In the genomic region with DNA sequence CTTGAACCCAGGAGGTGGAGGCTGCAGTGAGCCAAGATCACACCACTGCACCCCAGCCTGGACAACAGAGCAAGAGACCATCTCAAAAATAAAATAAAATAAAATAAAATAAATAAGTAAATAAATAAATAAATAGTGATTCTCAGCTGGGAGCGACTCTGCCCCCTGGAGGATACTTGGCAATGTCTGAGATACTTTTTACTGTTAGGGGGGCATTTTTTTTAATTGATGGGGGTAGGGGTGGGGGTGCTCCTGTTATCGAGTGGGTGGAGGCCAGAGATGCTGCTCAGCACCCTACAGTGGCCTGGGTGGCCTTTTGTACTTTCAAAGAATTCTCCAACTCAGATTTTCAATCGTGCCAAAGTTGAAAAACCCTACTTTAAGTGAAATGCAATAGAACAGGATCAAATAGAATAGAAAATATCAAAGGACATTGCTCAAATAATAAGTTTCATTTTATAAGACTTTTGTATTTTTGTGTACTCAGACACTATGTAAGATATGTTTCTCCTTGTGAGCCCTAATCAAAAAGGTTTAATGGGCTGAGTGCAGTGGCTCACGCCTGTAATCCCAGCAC, we compare ENCODE assay signal across 15 cellular contexts. TPM values are rescaled to one million over a fixed set of nuclear protein-coding genes. Genes with fewer than 3 reads are reported as not detected.
DNase-seq lines count a peak whose midpoint lies in the region; ATAC-seq and TF ChIP-seq lines count a peak whose summit lies in the region.
"Had no signal": no experiment of that assay in that cellular context is flagged by ENCODE, and none has a peak within 500 bp of the region (broad histone marks: within the 10 kb centered on the region; RNA-seq: fewer than 3 reads in every experiment).

No MANE protein-coding gene starts in this region.

- DNase-seq in heart left ventricle (no peak), left cardiac atrium (no peak), erythroblast (lab: John Stamatoyannopoulos, UW) (peak; percentile 24 to 36), upper lobe of right lung (no peak), NCI-H1694 (lab: John Stamatoyannopoulos, UW) (no peak), foreskin melanocyte (no peak), NCI-H1417 treated with DMSO at 0.1 percent for 48 hours (lab: John Stamatoyannopoulos, UW) (no peak)
- DNase-seq: activated CD4-positive, alpha-beta T cell treated with anti-CD3 and anti-CD28 coated beads, Interleukin-2, amount 10 ng/mL, durations not matched to agents 24 days and 14 days; GOT3; NCI-H1436 treated with DMSO at 0.1 percent for 48 hours; RPMI8226; stimulated activated naive CD8-positive, alpha-beta T cell treated with anti-CD3 and anti-CD28 coated beads, Interleukin-15, Interleukin-2, amounts not matched to agents 100 U/mL and 50 U/mL, for 24 hours had no signal

- no peak for ATAC-seq in heart left ventricle
- ATAC-seq in left cardiac atrium, result no peak
- no peak for ATAC-seq in upper lobe of right lung
- ATAC-seq: activated naive CD4-positive, alpha-beta T cell treated with anti-CD3 and anti-CD28 coated beads, Interleukin-2, amount 50 U/mL, for 72 hours; stimulated activated naive CD8-positive, alpha-beta T cell treated with anti-CD3 and anti-CD28 coated beads, Interleukin-15, Interleukin-2, amounts not matched to agents 100 U/mL and 50 U/mL, for 24 hours had no signal

- H3K4me1 ChIP-seq in heart left ventricle (no peaks in the 10 kb centered on the region), OCI-LY3 (ENCODE audit: low read length) (peaks cover 3% of the 10 kb centered on the region), upper lobe of right lung (no peaks in the 10 kb centered on the region)

- no peak overlapping the region for H3K9ac ChIP-seq in OCI-LY3 (ENCODE audit: low read length)

- TF ChIP-seq POLR2A in heart left ventricle (IDR thresholded peaks at IDR 0.05), result no peak
- TF ChIP-seq POLR2A in erythroblast (IDR thresholded peaks at IDR 0.05; ENCODE audit: low read length), result no peak

- H3K79me2 ChIP-seq in OCI-LY3 (ENCODE audit: low read length), result no peaks in the 10 kb centered on the region

- H3K36me3 ChIP-seq in heart left ventricle (no peaks in the 10 kb centered on the region), OCI-LY3 (replicated peaks; ENCODE audit: low read depth, low read length) (no peaks in the 10 kb centered on the region), upper lobe of right lung (no peaks in the 10 kb centered on the region)

- WGBS in heart left ventricle, 4 donors, result 58 to 69% (median 64%) methylated on average over 4 of the region's 4 CpGs

- no peak overlapping the region for H3K4me2 ChIP-seq in OCI-LY3 (ENCODE audit: low read length)

- H3K27me3 ChIP-seq in heart left ventricle, result no peaks in the 10 kb centered on the region
- no peaks in the 10 kb centered on the region for H3K27me3 ChIP-seq in OCI-LY3 (ENCODE audit: low read depth, low read length)
- no peaks in the 10 kb centered on the region for H3K27me3 ChIP-seq in upper lobe of right lung

- H3K27ac ChIP-seq in heart left ventricle, result no peak overlapping the region
- H3K27ac ChIP-seq in OCI-LY3 (ENCODE audit: low read length), result no peak overlapping the region
- no peak overlapping the region for H3K27ac ChIP-seq in upper lobe of right lung

- H3K9me3 ChIP-seq in heart left ventricle, result no peaks in the 10 kb centered on the region
- no peaks in the 10 kb centered on the region for H3K9me3 ChIP-seq in OCI-LY3 (ENCODE audit: insufficient read depth, low read length)
- no peaks in the 10 kb centered on the region for H3K9me3 ChIP-seq in upper lobe of right lung

- TF ChIP-seq CTCF in heart left ventricle (IDR thresholded peaks at IDR 0.05), result peak in 9 of 12 donors; percentile 23 to 52 (median 40)
- peak; percentile 35; the same call in 1 of the 2 replicates for TF ChIP-seq CTCF in OCI-LY3 (IDR thresholded peaks at IDR 0.05; ENCODE audit: low read depth, low read length)
- peak; percentile 48 for TF ChIP-seq CTCF in upper lobe of right lung (IDR thresholded peaks at IDR 0.05)

- H3K4me3 ChIP-seq in heart left ventricle, result no peak overlapping the region
- H3K4me3 ChIP-seq in OCI-LY3 (ENCODE audit: low read length), result no peak overlapping the region
- no peak overlapping the region for H3K4me3 ChIP-seq in upper lobe of right lung

- intact Hi-C loops in heart left ventricle (cut with DNase I) (no loop called here), left cardiac atrium (cut with DNase I) (no loop called here), upper lobe of right lung (cut with DNase I) (no loop called here)

- no peak overlapping the region for H2AFZ ChIP-seq in OCI-LY3 (ENCODE audit: low read depth, low read length)

- no peaks in the 10 kb centered on the region for H4K20me1 ChIP-seq in OCI-LY3 (ENCODE audit: insufficient read depth, low read length)

RNA-seq across cellular contexts. Expression of a gene that starts 7.1 kb away (rescaled TPM):
- total RNA-seq in heart left ventricle, result 100 to 1,000 TPM in 2 of 9 donors, 10 to 100 TPM in 7; 57.7 to 147 (median 73.0) TPM
- 100 to 1,000 TPM in 1 of 2 donors, 10 to 100 TPM in 1; 66.7 to 127 TPM for polyA plus RNA-seq in heart left ventricle
- total RNA-seq in left cardiac atrium, result 10 to 100 TPM; 65.7 to 71.7 TPM
- total RNA-seq in upper lobe of right lung, result 57.7 TPM

RNA-seq across cellular contexts. Expression of a gene that starts 18.4 kb away (rescaled TPM):
- total RNA-seq in heart left ventricle (100 to 1,000 TPM in 8 of 9 donors, 10 to 100 TPM in 1; 92.4 to 214 (median 148) TPM), left cardiac atrium (100 to 1,000 TPM in 1 of 2 donors, 10 to 100 TPM in 1; 93.7 to 107 TPM), upper lobe of right lung (57.2 TPM)
- 100 to 1,000 TPM; 123 to 139 TPM for polyA plus RNA-seq in heart left ventricle

RNA-seq across cellular contexts. Expression of a gene that starts 20.8 kb away (rescaled TPM):
- total RNA-seq in heart left ventricle (not detected), left cardiac atrium (not detected), upper lobe of right lung (not detected)
- not detected for polyA plus RNA-seq in heart left ventricle
- total RNA-seq: frontal cortex had no signal

RNA-seq across cellular contexts. Expression of a gene that starts 21.5 kb away (rescaled TPM):
- total RNA-seq in heart left ventricle (1 to 10 TPM in 2 of 9 donors, under 1 TPM in 7; 0.24 to 1.3 (median 0.86) TPM), left cardiac atrium (1 to 10 TPM in 1 of 2 donors, under 1 TPM in 1; 0.92 to 1.1 TPM), upper lobe of right lung (1.7 TPM)
- polyA plus RNA-seq in heart left ventricle, result 1 to 10 TPM in 1 of 2 donors, under 1 TPM in 1; 0.53 to 1.4 TPM

RNA-seq across cellular contexts. Expression of a gene that starts 38.8 kb away (rescaled TPM):
- 10 to 100 TPM; 20.8 to 41.8 (median 29.8) TPM for total RNA-seq in heart left ventricle
- 10 to 100 TPM; 26.9 to 58.2 TPM for polyA plus RNA-seq in heart left ventricle
- total RNA-seq in left cardiac atrium, result 10 to 100 TPM; 29.6 to 33.0 TPM
- total RNA-seq in upper lobe of right lung, result 47.4 TPM

Comparison
In these comparisons a context has a peak if more than half of its experiments do, and no peak if none do; other contexts are left out.
1. DNase-seq: peak in erythroblast (2 of 2); none in heart left ventricle (0 of 5), left cardiac atrium (single experiment), upper lobe of right lung (single experiment), NCI-H1694 (single experiment), foreskin melanocyte (single experiment) and NCI-H1417 treated with DMSO at 0.1 percent for 48 hours (single experiment).
2. Peak in every context shown above with its lines, with median percentiles within 50 percentile points of each other: CTCF ChIP-seq.